ENCODE assay signal across 22 cellular contexts in the genomic region with DNA sequence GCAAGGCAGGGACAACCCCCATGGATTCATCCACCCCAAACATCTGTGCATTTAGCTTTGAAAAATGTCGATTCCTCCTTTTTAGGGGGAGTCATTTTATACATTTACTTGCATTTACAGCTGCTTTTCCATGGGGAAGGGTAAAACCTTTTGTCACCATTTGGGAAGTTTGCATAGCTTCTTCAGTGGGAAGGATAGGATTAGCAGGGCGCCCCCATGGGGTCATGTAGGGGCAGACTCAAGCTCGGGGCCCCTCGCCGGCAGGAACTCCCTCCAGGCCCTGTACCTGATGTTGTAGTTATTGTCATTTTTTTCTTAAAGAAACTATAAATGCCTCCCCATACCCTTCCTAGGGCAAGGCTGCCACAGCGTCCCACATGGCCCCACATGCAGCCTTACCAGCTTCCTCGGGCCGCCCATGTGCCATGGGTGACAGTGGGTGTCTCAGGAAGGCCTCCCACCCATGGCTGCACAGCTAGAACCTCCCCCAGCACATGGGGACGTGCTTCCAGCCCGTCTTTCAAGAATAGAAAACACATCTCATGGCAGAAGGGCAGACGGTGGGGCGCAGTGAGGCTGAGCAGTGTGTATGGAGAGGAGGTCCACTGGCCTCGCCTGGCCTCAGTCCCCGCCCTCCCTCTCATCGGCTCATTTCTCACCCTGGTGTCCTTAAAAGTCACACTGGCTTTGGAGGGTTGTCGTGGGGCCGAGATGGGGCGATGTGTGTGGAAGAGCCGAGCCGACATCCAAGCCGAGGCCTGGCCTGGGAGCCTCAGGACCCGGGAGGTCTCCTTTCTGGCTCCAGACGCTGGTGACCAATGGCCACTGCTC.
A peak's percentile ranks its signal among the peaks of the same experiment; 100 is the strongest.
DNase-seq lines count a peak whose midpoint lies in the region; ATAC-seq, FAIRE-seq and TF ChIP-seq lines count a peak whose summit lies in the region.
"Had no signal": no experiment of that assay in that cellular context is flagged by ENCODE, and none has a peak within 500 bp of the region (broad histone marks: within the 10 kb centered on the region; RNA-seq: fewer than 3 reads in every experiment).

No MANE protein-coding gene starts in this region.

- intact Hi-C loops in upper lobe of right lung (cut with DNase I) (no loop called here), Calu3 (cut with micrococcal nuclease; ENCODE audit: unreplicated experiment) (no loop called here)

- no peak overlapping the region for H3K27ac Mint-ChIP-seq in neural progenitor cell
- H3K27ac Mint-ChIP-seq in Calu3 (ENCODE audit: unreplicated experiment), result no peak overlapping the region
- H3K27ac Mint-ChIP-seq: activated naive CD8-positive, alpha-beta T cell; effector memory CD8-positive, alpha-beta T cell had no signal

- no peak for ATAC-seq in upper lobe of right lung
- ATAC-seq: activated T-cell treated with anti-CD3 and anti-CD28 coated beads, Interleukin-2, amount 50 U/mL, for 4 hours; effector memory CD8-positive, alpha-beta T cell; pancreas had no signal

- no peak overlapping the region for H3K4me3 ChIP-seq in KMS-11 (IDR thresholded peaks at IDR 0.05; ENCODE audit: insufficient read depth, low read depth, low read length)
- H3K4me3 ChIP-seq in choroid plexus epithelial cell (ENCODE audit: low read depth, low read length), result no peak overlapping the region
- H3K4me3 ChIP-seq in neural progenitor cell, result no peak overlapping the region
- no peak overlapping the region for H3K4me3 ChIP-seq in upper lobe of right lung
- H3K4me3 ChIP-seq: pancreas, PC-9, skin epidermis had no signal

- H3K36me3 ChIP-seq in KMS-11 (ENCODE audit: insufficient read depth) (no peaks in the 10 kb centered on the region), neural progenitor cell (no peaks in the 10 kb centered on the region), upper lobe of right lung (peaks cover 64% of the 10 kb centered on the region)

- H2AFZ ChIP-seq in KMS-11 (ENCODE audit: low read depth), result no peak overlapping the region
- H2AFZ ChIP-seq in neural progenitor cell (replicated peaks), result no peak overlapping the region
- H2AFZ ChIP-seq: PC-9 had no signal

- H3K4me1 Mint-ChIP-seq in neural progenitor cell (peaks cover 3% of the 10 kb centered on the region), Calu3 (ENCODE audit: low read depth, unreplicated experiment) (peaks cover 7% of the 10 kb centered on the region)

- 0 out of 2 replicates have a peak, but pooled peaks have one; percentile 7 for TF ChIP-seq POLR2A in GM12892 (IDR thresholded peaks at IDR 0.05; ENCODE audit: low read depth, low read length)

- peak; percentile 29; the same call in 1 of the 2 replicates for TF ChIP-seq CTCF in KMS-11 (conservative IDR thresholded peaks at IDR 0.05; ENCODE audit: low read depth, low read length)
- TF ChIP-seq CTCF in choroid plexus epithelial cell (conservative IDR thresholded peaks at IDR 0.05; ENCODE audit: low read depth, low read length), result peak; percentile 28
- TF ChIP-seq CTCF in neural progenitor cell (IDR thresholded peaks at IDR 0.05), result peak; percentile 45
- no peak for TF ChIP-seq CTCF in upper lobe of right lung (IDR thresholded peaks at IDR 0.05)
- no peak for TF ChIP-seq CTCF in Calu3 (IDR thresholded peaks at IDR 0.05; ENCODE audit: unreplicated experiment)

- H3K79me2 ChIP-seq in KMS-11 (ENCODE audit: insufficient read depth, low read depth) (no peaks in the 10 kb centered on the region), neural progenitor cell (ENCODE audit: low read depth) (no peaks in the 10 kb centered on the region)

- H3K27me3 Mint-ChIP-seq in neural progenitor cell (ENCODE audit: insufficient read depth, low read depth) (peaks cover 9% of the 10 kb centered on the region), Calu3 (ENCODE audit: unreplicated experiment) (no peaks in the 10 kb centered on the region)
- H3K27me3 Mint-ChIP-seq: activated naive CD8-positive, alpha-beta T cell; effector memory CD8-positive, alpha-beta T cell had no signal

- no TSS peak for BruUV-seq in Calu3 (replicated peaks; lab: Mats Ljungman, UMichigan)

- H3K9me3 ChIP-seq in neural progenitor cell (ENCODE audit: low read depth) (no peaks in the 10 kb centered on the region), upper lobe of right lung (no peaks in the 10 kb centered on the region)
- H3K9me3 ChIP-seq: pancreas had no signal

- CTCF ChIA-PET in Calu3 (lab: Charles Lee), result interaction anchor here (1.1 kb wide), 1 partner anchor 143 kb away, joined by 4 read pairs; no protein-coding TSS in a partner anchor

- H3K4me3 Mint-ChIP-seq in neural progenitor cell (no peak overlapping the region), Calu3 (ENCODE audit: low read depth, unreplicated experiment) (no peak overlapping the region)
- H3K4me3 Mint-ChIP-seq: activated naive CD8-positive, alpha-beta T cell; activated T-cell treated with anti-CD3 and anti-CD28 coated beads, Interleukin-2, amount 50 U/mL, for 4 hours; effector memory CD8-positive, alpha-beta T cell had no signal

- H3K27ac ChIP-seq in KMS-11, result no peak overlapping the region
- H3K27ac ChIP-seq in neural progenitor cell, result no peak overlapping the region
- H3K27ac ChIP-seq in upper lobe of right lung, result no peak overlapping the region
- H3K27ac ChIP-seq: pancreas, PC-9, skin epidermis had no signal

- H3K4me2 ChIP-seq in KMS-11 (no peak overlapping the region), neural progenitor cell (no peak overlapping the region)
- H3K4me2 ChIP-seq: PC-9 had no signal

- H4K20me1 ChIP-seq in KMS-11 (ENCODE audit: insufficient read depth) (no peaks in the 10 kb centered on the region), neural progenitor cell (ENCODE audit: low read depth) (no peaks in the 10 kb centered on the region)

- H3K9ac ChIP-seq in KMS-11, result no peak overlapping the region
- no peak overlapping the region for H3K9ac ChIP-seq in neural progenitor cell

- H3F3A ChIP-seq in neural progenitor cell (ENCODE audit: low read depth), result no peaks in the 10 kb centered on the region

- DNase-seq in GM12892 (ENCODE audit: insufficient read length), result no peak
- DNase-seq in choroid plexus epithelial cell (ENCODE audit: low read depth), result no peak
- DNase-seq in neural progenitor cell (ENCODE audit: low spot score), result peak; percentile 26
- DNase-seq in upper lobe of right lung, result no peak
- no peak for DNase-seq in anterior cingulate cortex (lab: John Stamatoyannopoulos, UW)
- no peak for DNase-seq in Calu3
- DNase-seq: activated CD4-positive, alpha-beta T cell treated with anti-CD3 and anti-CD28 coated beads, Interleukin-2, amount 50 U/mL, for 48 hours; activated T-cell treated with anti-CD3 and anti-CD28 coated beads, Interleukin-2, amount 50 U/mL, for 4 hours; C1 segment of cervical spinal cord; effector memory CD8-positive, alpha-beta T cell; foreskin melanocyte; MM.1S; NCI-H1930; NCI-H524 treated with DMSO at 0.1 percent for 48 hours; pancreas; PC-9; stimulated activated CD4-positive, alpha-beta T cell treated with anti-CD3 and anti-CD28 coated beads, Interleukin-4, amount 100 ng/mL, for 24 hours; stimulated activated CD8-positive, alpha-beta memory T cell treated with anti-CD3 and anti-CD28 coated beads, Interleukin-4, amount 100 ng/mL, for 48 hours had no signal

- no peaks in the 10 kb centered on the region for H3K4me1 ChIP-seq in KMS-11 (ENCODE audit: low read depth, poor library complexity, severe bottlenecking)
- H3K4me1 ChIP-seq in neural progenitor cell, result no peaks in the 10 kb centered on the region
- H3K4me1 ChIP-seq in upper lobe of right lung, result no peaks in the 10 kb centered on the region
- H3K4me1 ChIP-seq: pancreas had no signal

- H3K9me3 Mint-ChIP-seq in neural progenitor cell, result no peaks in the 10 kb centered on the region
- H3K9me3 Mint-ChIP-seq in Calu3 (ENCODE audit: low read depth, unreplicated experiment), result no peaks in the 10 kb centered on the region
- H3K9me3 Mint-ChIP-seq: activated T-cell treated with anti-CD3 and anti-CD28 coated beads, Interleukin-2, amount 50 U/mL, for 4 hours; effector memory CD8-positive, alpha-beta T cell had no signal

- no peak for FAIRE-seq in GM12892 (lab: Jason Lieb, UNC)
- FAIRE-seq: pancreas, TTC549 had no signal

- no peaks in the 10 kb centered on the region for H3K27me3 ChIP-seq in KMS-11 (ENCODE audit: insufficient read depth, low read depth)
- H3K27me3 ChIP-seq in neural progenitor cell, result no peaks in the 10 kb centered on the region
- H3K27me3 ChIP-seq in upper lobe of right lung, result no peaks in the 10 kb centered on the region
- H3K27me3 ChIP-seq: pancreas had no signal

- peaks cover 31% of the 10 kb centered on the region for H3K36me3 Mint-ChIP-seq in neural progenitor cell
- H3K36me3 Mint-ChIP-seq in Calu3 (ENCODE audit: insufficient read depth, unreplicated experiment), result peaks cover 47% of the 10 kb centered on the region
- H3K36me3 Mint-ChIP-seq: activated naive CD8-positive, alpha-beta T cell had no signal

Comparison
In these comparisons a context has a peak if more than half of its experiments do, and no peak if none do; other contexts are left out.
1. CTCF ChIP-seq: peak in KMS-11 (single experiment), choroid plexus epithelial cell (single experiment) and neural progenitor cell (single experiment); none in upper lobe of right lung (single experiment) and Calu3 (single experiment).